Comparison of ENCODE assay signal across 28 cellular contexts in the genomic region with DNA sequence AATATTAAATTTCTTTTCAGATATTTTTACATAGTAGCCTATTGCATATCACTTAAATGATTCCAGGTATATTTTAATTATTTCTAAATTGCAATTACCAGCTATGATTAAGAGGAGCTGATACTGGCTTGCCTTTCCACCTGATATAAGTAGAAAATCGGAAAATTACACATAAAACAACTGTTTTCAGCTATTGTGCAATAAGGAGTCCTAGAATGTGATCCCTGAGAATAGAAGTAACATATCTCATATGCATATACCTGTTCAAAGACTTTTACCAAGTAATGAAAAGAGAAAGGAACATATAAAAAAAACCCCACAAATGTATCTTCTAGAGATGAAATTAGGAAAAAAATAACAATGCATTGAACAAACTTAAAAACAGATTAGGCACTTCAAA.
"Had no signal": no experiment of that assay in that cellular context is flagged by ENCODE, and none has a peak within 500 bp of the region (broad histone marks: within the 10 kb centered on the region; RNA-seq: fewer than 3 reads in every experiment).

No MANE protein-coding gene starts in this region.

- H3K9me3 ChIP-seq: ascending aorta had no signal

- H3K36me3 ChIP-seq: ascending aorta, cardiac muscle cell had no signal

- H3K27ac ChIP-seq: ascending aorta, cardiac muscle cell, VCaP had no signal

- FAIRE-seq: bronchial epithelial cell had no signal

- H3K27me3 ChIP-seq: ascending aorta, cardiac muscle cell had no signal

- H3K4me3 ChIP-seq: ascending aorta, cardiac muscle cell had no signal

- DNase-seq: activated B cell treated with CpG ODN at 0.5 μM for 24 hours; activated CD4-positive, alpha-beta memory T cell treated with anti-CD3 and anti-CD28 coated beads for 36 hours; activated CD4-positive, alpha-beta T cell treated with anti-CD3 and anti-CD28 coated beads for 4 hours; activated CD4-positive, alpha-beta T cell treated with anti-CD3 and anti-CD28 coated beads, Interleukin-2, amount 10 ng/mL, durations not matched to agents 24 days and 14 days; activated CD4-positive, alpha-beta T cell treated with anti-CD3 and anti-CD28 coated beads, Interleukin-2, amount 50 U/mL, for 1 hour; activated CD4-positive, alpha-beta T cell treated with anti-CD3 and anti-CD28 coated beads, Interleukin-2, amount 50 U/mL, for 4 hours; activated CD4-positive, CD25-positive, alpha-beta regulatory T cell treated with anti-CD3 and anti-CD28 coated beads, Interleukin-2, amount 50 U/mL, for 72 hours; activated CD8-positive, alpha-beta memory T cell treated with anti-CD3 and anti-CD28 coated beads, Interleukin-2, amount 10 ng/mL, durations not matched to agents 7 days and 5 days; activated CD8-positive, alpha-beta memory T cell treated with anti-CD3 and anti-CD28 coated beads, Interleukin-2, amount 50 U/mL, for 48 hours; activated CD8-positive, alpha-beta T cell treated with anti-CD3 and anti-CD28 coated beads for 36 hours; activated effector memory CD4-positive, alpha-beta T cell treated with Interleukin-2 at 50 U/mL for 16 hours; activated gamma-delta T cell; activated naive CD4-positive, alpha-beta T cell treated with anti-CD3 and anti-CD28 coated beads, Interleukin-2, amount 10 ng/mL, durations not matched to agents 7 days and 5 days; activated naive CD4-positive, alpha-beta T cell treated with Interleukin-2 at 50 U/mL for 16 hours; activated naive CD8-positive, alpha-beta T cell treated with anti-CD3 and anti-CD28 coated beads, Interleukin-2, amount 10 ng/mL, durations not matched to agents 7 days and 5 days; activated naive CD8-positive, alpha-beta T cell treated with anti-CD3 and anti-CD28 coated beads, Interleukin-2, amount 50 U/mL, for 24 hours; activated T-cell treated with anti-CD3 and anti-CD28 coated beads, Interleukin-2, amount 50 U/mL, for 24 hours; activated T-cell treated with anti-CD3 and anti-CD28 coated beads, Interleukin-2, amount 50 U/mL, for 48 hours; amygdala; anterior cingulate cortex; caudate nucleus; cerebellar nuclear complex; T-helper 2 cell; T-helper 9 cell had no signal

- ATAC-seq: activated CD8-positive, alpha-beta memory T cell treated with anti-CD3 and anti-CD28 coated beads, Interleukin-2, amount 10 ng/mL, durations not matched to agents 7 days and 5 days; activated CD8-positive, alpha-beta T cell treated with anti-CD3 and anti-CD28 coated beads for 36 hours; activated naive CD8-positive, alpha-beta T cell treated with anti-CD3 and anti-CD28 coated beads, Interleukin-2, amount 50 U/mL, for 24 hours had no signal

- H3K4me1 ChIP-seq: ascending aorta had no signal
